ENCODE assay signal across 13 cellular contexts in genomic region chr7:117834983-117835664, GRCh38. TPM values are rescaled to one million over a fixed set of nuclear protein-coding genes. Genes with fewer than 3 reads are reported as not detected.
DNase-seq lines count a peak whose midpoint lies in the region; TF ChIP-seq lines count a peak whose summit lies in the region.
"Had no signal": no experiment of that assay in that cellular context is flagged by ENCODE, and none has a peak within 500 bp of the region (broad histone marks: within the 10 kb centered on the region; RNA-seq: fewer than 3 reads in every experiment).

No MANE protein-coding gene starts in this region.

- H3K27ac ChIP-seq in mesodermal cell (ENCODE audit: low read depth, low read length, severe bottlenecking), result peak overlapping the region; percentile 11
- H3K27ac ChIP-seq: brain microvascular endothelial cell, esophagus muscularis mucosa, HL-60, SJSA1 had no signal

- no peak overlapping the region for H3K4me3 Mint-ChIP-seq in mesothelial cell of epicardium
- H3K4me3 Mint-ChIP-seq: activated T-helper 17 cell treated with anti-CD3 and anti-CD28 coated beads, Interleukin-2, amount 50 U/mL, for 72 hours; natural killer cell treated with Interleukin-12 subunit alpha and Interleukin-12 subunit beta and Interleukin-15 and Interleukin-18, amount 100 ng/mL, for 72 hours had no signal

- peaks cover 13% of the 10 kb centered on the region for H3K9me3 Mint-ChIP-seq in mesothelial cell of epicardium
- H3K9me3 Mint-ChIP-seq: activated T-helper 17 cell treated with anti-CD3 and anti-CD28 coated beads, Interleukin-2, amount 50 U/mL, for 72 hours had no signal

- H3K4me3 ChIP-seq in mesodermal cell (ENCODE audit: extremely low read depth, insufficient read depth, low read length, poor library complexity, severe bottlenecking), result no peak overlapping the region
- H3K4me3 ChIP-seq: esophagus muscularis mucosa, SJSA1 had no signal

- no peak for TF ChIP-seq CTCF in mesothelial cell of epicardium (IDR thresholded peaks at IDR 0.05; ENCODE audit: unreplicated experiment)

- no peaks in the 10 kb centered on the region for H3K36me3 ChIP-seq in mesodermal cell (ENCODE audit: control insufficient read depth, insufficient read depth, low read length)
- H3K36me3 ChIP-seq: brain microvascular endothelial cell, esophagus muscularis mucosa, SJSA1 had no signal

- H3K36me3 Mint-ChIP-seq in mesothelial cell of epicardium, result peaks cover 4% of the 10 kb centered on the region
- H3K36me3 Mint-ChIP-seq: natural killer cell treated with Interleukin-12 subunit alpha and Interleukin-12 subunit beta and Interleukin-15 and Interleukin-18, amount 100 ng/mL, for 72 hours had no signal

- 80 to 100% methylated on average over 1 of the region's 4 CpGs for WGBS in mesodermal cell (ENCODE audit: insufficient coverage in 2 of 2), 2 experiments

- H3K27ac Mint-ChIP-seq in mesothelial cell of epicardium, result no peak overlapping the region
- H3K27ac Mint-ChIP-seq: activated T-helper 17 cell treated with anti-CD3 and anti-CD28 coated beads, Interleukin-2, amount 50 U/mL, for 72 hours; natural killer cell treated with Interleukin-12 subunit alpha and Interleukin-12 subunit beta and Interleukin-15 and Interleukin-18, amount 100 ng/mL, for 72 hours had no signal

- H3K9me3 ChIP-seq in mesodermal cell (ENCODE audit: control insufficient read depth, low read length), result no peaks in the 10 kb centered on the region
- H3K9me3 ChIP-seq: esophagus muscularis mucosa, SJSA1 had no signal

- no peaks in the 10 kb centered on the region for H3K27me3 Mint-ChIP-seq in mesothelial cell of epicardium (ENCODE audit: low read depth)
- H3K27me3 Mint-ChIP-seq: natural killer cell treated with Interleukin-12 subunit alpha and Interleukin-12 subunit beta and Interleukin-15 and Interleukin-18, amount 100 ng/mL, for 72 hours had no signal

- H3K4me1 ChIP-seq in mesodermal cell (ENCODE audit: control insufficient read depth, insufficient read depth, low read length, poor library complexity, severe bottlenecking), result peaks cover 4% of the 10 kb centered on the region
- H3K4me1 ChIP-seq: SJSA1 had no signal

- DNase-seq in GDM1 (lab: John Stamatoyannopoulos, UW) (peak; percentile 34), NCI-H1092 treated with DMSO at 0.1 percent for 48 hours (lab: John Stamatoyannopoulos, UW) (peak; percentile 80), OCI-M1 (lab: John Stamatoyannopoulos, UW) (peak; percentile 79), mesothelial cell of epicardium (ENCODE audit: low spot score in 2 of 2, unreplicated experiment in 2 of 2) (no peak), iPS-NIHi7 (ENCODE audit: extremely low spot score) (no peak)
- no peak for DNase-seq in activated naive CD4-positive, alpha-beta T cell (lab: John Stamatoyannopoulos, UW)
- DNase-seq: brain microvascular endothelial cell had no signal

- H3K4me1 Mint-ChIP-seq in mesothelial cell of epicardium, result peaks cover 20% of the 10 kb centered on the region
- H3K4me1 Mint-ChIP-seq: activated T-helper 17 cell treated with anti-CD3 and anti-CD28 coated beads, Interleukin-2, amount 50 U/mL, for 72 hours had no signal

RNA-seq across cellular contexts. Expression of gene CTTNBP2, which starts 38.1 kb away (rescaled TPM):
- polyA plus RNA-seq in mesodermal cell (2013, experiment 1 of 2), result 4.9 TPM
- 7.1 TPM for polyA plus RNA-seq in mesodermal cell (2013, experiment 2 of 2)
- total RNA-seq in mesothelial cell of epicardium, result 10.8 to 12.1 TPM (median 11.7 TPM) in 3 replicates
- total RNA-seq: SJSA1 had no signal

Comparison
In these comparisons a context has a peak if more than half of its experiments do, and no peak if none do; other contexts are left out.
1. DNase-seq: peak in GDM1 (single experiment), NCI-H1092 treated with DMSO at 0.1 percent for 48 hours (single experiment) and OCI-M1 (single experiment); none in mesothelial cell of epicardium (0 of 2), activated naive CD4-positive, alpha-beta T cell (0 of 4) and iPS-NIHi7 (single experiment).